1 cellular context compared by ENCODE assay signal in genomic region chr9:137383453-137384115, GRCh38.
TF ChIP-seq lines count a peak whose summit lies in the region.

No MANE protein-coding gene starts in this region.

TF ChIP-seq in H1, 55 proteins besides CTCF, POLR2A, EP300 and RAD21:
- no peak for TF ChIP-seq SP2 (IDR thresholded peaks at IDR 0.05; ENCODE audit: low read length)
- no peak for TF ChIP-seq CTBP2 (IDR thresholded peaks at IDR 0.05; ENCODE audit: borderline replicate concordance, insufficient read depth, insufficient read length, low read length)
- TF ChIP-seq CEBPB (IDR thresholded peaks at IDR 0.05; ENCODE audit: low read depth, low read length) = no peak
- no peak for TF ChIP-seq RBBP5 (IDR thresholded peaks at IDR 0.05; ENCODE audit: borderline replicate concordance, low read depth, low read length)
- no peak for TF ChIP-seq ATF3 (IDR thresholded peaks at IDR 0.05; ENCODE audit: insufficient read depth, low read depth, low read length)
- no peak for TF ChIP-seq TBP (IDR thresholded peaks at IDR 0.05; ENCODE audit: low read depth, low read length)
- TF ChIP-seq RNF2 (IDR thresholded peaks at IDR 0.05; ENCODE audit: borderline replicate concordance, low read depth, low read length, missing control alignments, poor library complexity, severe bottlenecking) = no peak
- TF ChIP-seq KDM5A (IDR thresholded peaks at IDR 0.05; ENCODE audit: low read length) = no peak
- TF ChIP-seq EZH2 (IDR thresholded peaks at IDR 0.05; ENCODE audit: low read depth, low read length, severe bottlenecking) = no peak
- no peak for TF ChIP-seq BCL11A (IDR thresholded peaks at IDR 0.05; ENCODE audit: low read depth in 2 of 2, low read length in 2 of 2)
- TF ChIP-seq GTF2F1 (IDR thresholded peaks at IDR 0.05; ENCODE audit: borderline replicate concordance, low read depth, low read length) = no peak
- TF ChIP-seq NRF1 (IDR thresholded peaks at IDR 0.05; ENCODE audit: low read depth, low read length) = no peak
